8 cellular contexts compared by ENCODE assay signal in the genomic region with DNA sequence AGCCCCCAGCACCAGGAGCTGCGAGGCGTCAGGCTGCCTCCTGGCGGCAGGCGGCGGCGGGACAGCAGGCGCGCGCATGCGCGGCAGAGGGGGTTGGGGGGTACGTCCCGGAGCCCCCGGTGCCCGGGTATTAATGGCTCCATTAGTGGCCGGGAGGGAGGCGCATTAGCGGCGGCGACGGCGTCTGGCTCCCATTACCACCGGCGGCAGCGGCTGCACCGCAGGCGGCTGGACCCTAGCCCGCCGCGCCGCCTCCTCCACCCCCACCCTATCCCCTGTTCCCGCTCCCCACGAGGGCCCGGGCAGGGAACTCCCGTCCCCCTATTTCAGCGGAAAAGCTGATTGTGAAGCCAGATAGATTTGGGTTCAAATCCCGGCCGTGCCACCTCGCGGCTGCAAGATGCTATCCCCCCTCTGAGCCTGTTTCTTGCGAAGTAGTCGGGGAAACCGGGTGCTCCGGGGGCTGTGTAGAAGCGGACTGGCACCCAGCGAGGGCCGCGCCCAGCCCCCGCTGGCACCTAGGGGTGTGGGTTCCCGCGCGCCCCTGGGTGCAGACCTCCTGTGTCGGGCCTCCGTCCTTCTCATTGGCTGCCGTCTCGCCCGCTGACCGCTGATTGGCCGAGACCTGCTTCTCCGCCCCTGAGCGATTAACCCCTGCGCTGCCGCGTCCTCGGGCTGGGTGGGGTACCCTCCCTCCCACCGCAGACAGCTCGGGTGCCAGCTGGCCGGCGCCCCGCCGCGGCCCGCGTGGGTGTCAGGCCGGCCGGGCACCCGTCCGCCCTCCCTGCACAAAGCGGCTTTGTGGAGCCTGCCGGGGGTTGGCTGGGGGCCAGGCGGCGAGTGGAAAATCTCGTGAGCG. TPM values are rescaled to one million over a fixed set of nuclear protein-coding genes. Genes with fewer than 3 reads are reported as not detected.
DNase-seq lines count a peak whose midpoint lies in the region; ATAC-seq, FAIRE-seq and TF ChIP-seq lines count a peak whose summit lies in the region.

No MANE protein-coding gene starts in this region.

- H3K27me3 ChIP-seq in CD4-positive, alpha-beta T cell (ENCODE audit: control insufficient read depth, insufficient read depth, low read length), result no peaks in the 10 kb centered on the region
- peaks cover 27% of the 10 kb centered on the region for H3K27me3 ChIP-seq in neutrophil

- FAIRE-seq in frontal cortex (lab: Jason Lieb, UNC), result no peak

- H3K4me3 Mint-ChIP-seq in CD4-positive, alpha-beta T cell, result peak overlapping the region; percentile 89

- peaks cover 12% of the 10 kb centered on the region for H3K36me3 Mint-ChIP-seq in CD4-positive, alpha-beta T cell (ENCODE audit: low read depth)

- H3K36me3 ChIP-seq in neutrophil, result peaks cover 14% of the 10 kb centered on the region

- intact Hi-C loops in CD4-positive, alpha-beta T cell (cut with DNase I, micrococcal nuclease), result loop anchor here (1.0 to 10.0 kb wide), 4 partner anchors 25 to 145 kb away; a partner anchor contains a TSS

- peak; percentile 10 for ATAC-seq in CD4-positive, alpha-beta T cell (ENCODE audit: poor library complexity)
- ATAC-seq in GM19467 (IDR thresholded peaks at IDR 0.05; ENCODE audit: unreplicated experiment), result peak; percentile 25

- peak; percentile 74 to 87 (median 80) for DNase-seq in CD4-positive, alpha-beta T cell
- peak; percentile 86 for DNase-seq in LoVo (ENCODE audit: low spot score)
- peak; percentile 87 to 91 for DNase-seq in SHP77 (lab: John Stamatoyannopoulos, UW)
- peak; percentile 87 for DNase-seq in activated naive CD4-positive, alpha-beta T cell treated with Interleukin-2 at 50 U/mL for 16 hours
- DNase-seq in frontal cortex (ENCODE audit: low spot score in 2 of 2), result peak; percentile 95 to 98
- DNase-seq in substantia nigra (lab: John Stamatoyannopoulos, UW), result peak; percentile 57 to 98 (median 92)

- H3K4me1 ChIP-seq in neutrophil (ENCODE audit: control insufficient read depth in 1 of 2, insufficient read depth in 1 of 2, low read depth in 1 of 2, low read length in 1 of 2), result peaks cover 52 to 59% of the 10 kb centered on the region in 2 experiments

- H3K4me1 Mint-ChIP-seq in CD4-positive, alpha-beta T cell (ENCODE audit: low read depth), result peaks cover 51% of the 10 kb centered on the region

- peak overlapping the region; percentile 84 for H3K27ac ChIP-seq in CD4-positive, alpha-beta T cell (ENCODE audit: low read depth, low read length)
- peak overlapping the region; percentile 42 for H3K27ac ChIP-seq in neutrophil
- peak overlapping the region; percentile 98 for H3K27ac ChIP-seq in substantia nigra (ENCODE audit: low read depth, low read length, poor library complexity, severe bottlenecking)

- H3K4me3 ChIP-seq in neutrophil (ENCODE audit: low read depth in 1 of 2, low read length in 1 of 2), result peak overlapping the region; percentile 76 to 82

- no peaks in the 10 kb centered on the region for H3K9me3 Mint-ChIP-seq in CD4-positive, alpha-beta T cell

- H3K27ac Mint-ChIP-seq in CD4-positive, alpha-beta T cell, result peak overlapping the region; percentile 84

- H3K9me3 ChIP-seq in CD4-positive, alpha-beta T cell (ENCODE audit: control insufficient read depth, low read length), result no peaks in the 10 kb centered on the region
- H3K9me3 ChIP-seq in neutrophil, result no peaks in the 10 kb centered on the region

- POLR2A ChIA-PET in CD4-positive, alpha-beta T cell (lab: Charles Lee), result interaction anchor here (0.8 to 4.5 kb wide), 10 partner anchors 10 to 148 kb away, joined by 3 to 53 read pairs (median 4); a partner anchor contains a TSS

- CTCF ChIA-PET in CD4-positive, alpha-beta T cell (lab: Charles Lee), result interaction anchor here (0.6 to 3.9 kb wide), 17 partner anchors 10 to 160 kb away, joined by 3 to 30 read pairs (median 5); a partner anchor contains a TSS

- H3K27me3 Mint-ChIP-seq in CD4-positive, alpha-beta T cell, result no peaks in the 10 kb centered on the region

- peak; percentile 94 for TF ChIP-seq CTCF in CD4-positive, alpha-beta T cell (IDR thresholded peaks at IDR 0.05)
- TF ChIP-seq CTCF in neutrophil (IDR thresholded peaks at IDR 0.05), result peak; percentile 88

RNA-seq across cellular contexts. Expression of a gene that starts 11.1 kb away (rescaled TPM):
- total RNA-seq in CD4-positive, alpha-beta T cell, result 100 to 1,000 TPM; 114 to 119 TPM
- total RNA-seq in frontal cortex, result 15.5 TPM

RNA-seq across cellular contexts. Expression of a gene that starts 21.8 kb away (rescaled TPM):
- under 1 TPM in 1 of 2 experiments, not detected in 1; 0.16 TPM for total RNA-seq in CD4-positive, alpha-beta T cell
- total RNA-seq in frontal cortex, result 2.0 TPM

RNA-seq across cellular contexts. Expression of a gene that starts 22.3 kb away (rescaled TPM):
- total RNA-seq in CD4-positive, alpha-beta T cell, result 10 to 100 TPM; 10.6 to 11.8 TPM
- 242 TPM for total RNA-seq in frontal cortex

RNA-seq across cellular contexts. Expression of a gene that starts 25.2 kb away (rescaled TPM):
- total RNA-seq in CD4-positive, alpha-beta T cell, result 100 to 1,000 TPM; 105 to 113 TPM
- 7.7 TPM for total RNA-seq in frontal cortex

RNA-seq across cellular contexts. Expression of a gene that starts 33.0 kb away (rescaled TPM):
- not detected for total RNA-seq in CD4-positive, alpha-beta T cell
- total RNA-seq in frontal cortex, result 35.1 TPM

Comparison
In these comparisons a context has a peak if more than half of its experiments do, and no peak if none do; other contexts are left out.
1. Peak in every context shown above with its lines: DNase-seq, ATAC-seq, H3K4me3 ChIP-seq and H3K27ac ChIP-seq.
2. H3K27ac ChIP-seq: peak in every context shown above with its lines; median percentile 98 in substantia nigra; 84 in CD4-positive, alpha-beta T cell; 42 in neutrophil.
3. RNA of a gene that starts 22.3 kb away (total RNA-seq): 242 TPM in frontal cortex (single experiment); 10.6 to 11.8 TPM in CD4-positive, alpha-beta T cell; every median in the first group is over 10 times any median in the second.